ENCODE assay signal across 22 cellular contexts in the genomic region with DNA sequence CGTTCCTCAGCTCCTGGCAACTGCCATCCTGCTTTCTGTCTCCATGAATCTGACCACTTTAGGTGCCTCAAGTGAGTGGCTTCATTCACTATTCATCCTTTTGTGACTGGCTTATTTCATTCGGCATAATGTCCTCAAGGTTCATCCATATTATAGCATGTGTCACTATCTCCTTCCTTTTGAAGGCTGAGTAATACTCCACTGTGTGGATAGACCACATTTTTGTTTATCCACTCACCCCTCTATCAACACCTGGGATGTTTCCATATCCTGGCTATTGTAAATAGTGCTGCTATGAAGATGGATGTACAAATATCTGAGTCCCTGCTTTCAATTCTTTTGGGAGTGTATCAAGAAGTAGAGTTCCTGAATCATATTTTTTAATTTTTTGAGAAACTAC.
DNase-seq lines count a peak whose midpoint lies in the region; ATAC-seq, FAIRE-seq and TF ChIP-seq lines count a peak whose summit lies in the region.
"Had no signal": no experiment of that assay in that cellular context is flagged by ENCODE, and none has a peak within 500 bp of the region (broad histone marks: within the 10 kb centered on the region; RNA-seq: fewer than 3 reads in every experiment).

No MANE protein-coding gene starts in this region.

- TF ChIP-seq CTCF in PC-3 (conservative IDR thresholded peaks at IDR 0.05; ENCODE audit: low read depth, low read length) (no peak), bronchial epithelial cell (IDR thresholded peaks at IDR 0.05; ENCODE audit: insufficient read depth, low read length, severe bottlenecking) (no peak)

- DNase-seq in PC-3 (peak; percentile 29), bronchial epithelial cell (ENCODE audit: low read depth) (no peak), trophoblast cell (peak; percentile 23 to 55), left lobe of liver (ENCODE audit: low spot score) (no peak), DMS153 treated with DMSO at 0.1 percent for 48 hours (lab: John Stamatoyannopoulos, UW; ENCODE audit: unreplicated experiment) (no peak), NCI-H774 (lab: John Stamatoyannopoulos, UW) (no peak)
- DNase-seq: 8988T; ACHN; BE2C; CD4-positive, alpha-beta memory T cell; CD4-positive, CD25-positive, alpha-beta regulatory T cell; CD8-positive, alpha-beta memory T cell; COR-L47; DMS 273 treated with DMSO at 0.1 percent for 48 hours; DMS153; DMS79 treated with DMSO at 0.1 percent for 48 hours; GF-D8 had no signal

- H3K9me3 ChIP-seq in PC-3 (ENCODE audit: low read length) (no peaks in the 10 kb centered on the region), trophoblast cell (ENCODE audit: insufficient read depth, low read depth, low read length) (no peaks in the 10 kb centered on the region)
- H3K9me3 ChIP-seq: BE2C had no signal

- intact Hi-C loops in PC-3 (cut with micrococcal nuclease), result no loop called here

- no peaks in the 10 kb centered on the region for H4K20me1 ChIP-seq in PC-3 (ENCODE audit: low read length)
- H4K20me1 ChIP-seq: BLaER1 had no signal

- no peak overlapping the region for H3K9ac ChIP-seq in PC-3 (ENCODE audit: low read length)
- H3K9ac ChIP-seq in trophoblast cell (ENCODE audit: low read length), result no peak overlapping the region
- H3K9ac ChIP-seq: BLaER1 had no signal

- H2BK5ac ChIP-seq in trophoblast cell (ENCODE audit: low read depth, low read length, poor library complexity), result no peak overlapping the region

- no peaks in the 10 kb centered on the region for H3F3A ChIP-seq in PC-3 (ENCODE audit: low read length, unreplicated experiment)

- H4K91ac ChIP-seq in trophoblast cell (ENCODE audit: low read depth, low read length), result no peak overlapping the region

- H4K12ac ChIP-seq in trophoblast cell (ENCODE audit: low read depth, low read length), result no peak overlapping the region

- WGBS in trophoblast cell (ENCODE audit: extremely low coverage, insufficient coverage, insufficient read length), result no CpG with 5 or more reads among the region's 2 CpGs

- H3K18ac ChIP-seq in trophoblast cell (ENCODE audit: low read length), result no peak overlapping the region

- ATAC-seq in PC-3, result no peak
- ATAC-seq in left lobe of liver, result no peak

- H3K36me3 ChIP-seq in PC-3 (ENCODE audit: low read depth, low read length), result no peaks in the 10 kb centered on the region
- no peaks in the 10 kb centered on the region for H3K36me3 ChIP-seq in bronchial epithelial cell (ENCODE audit: control insufficient read depth, insufficient read depth, low read length)
- H3K36me3 ChIP-seq in trophoblast cell (ENCODE audit: control insufficient read depth in 1 of 2, insufficient read depth in 2 of 2, low read length in 2 of 2), result no peaks in the 10 kb centered on the region
- H3K36me3 ChIP-seq: BE2C, BLaER1 had no signal

- no peak overlapping the region for H3K27ac ChIP-seq in PC-3 (ENCODE audit: low read length)
- no peak overlapping the region for H3K27ac ChIP-seq in trophoblast cell (ENCODE audit: low read depth, low read length)
- H3K27ac ChIP-seq: BLaER1 had no signal

- H2AK5ac ChIP-seq in trophoblast cell (ENCODE audit: low read length), result no peak overlapping the region

- peaks cover 18% of the 10 kb centered on the region for H3K4me1 ChIP-seq in PC-3 (ENCODE audit: insufficient read depth, low read length)
- H3K4me1 ChIP-seq in trophoblast cell (ENCODE audit: control insufficient read depth in 1 of 2, insufficient read depth in 2 of 2, low read length in 2 of 2), result peaks cover 7 to 19% of the 10 kb centered on the region in 2 experiments
- H3K4me1 ChIP-seq: BE2C had no signal

- H2BK12ac ChIP-seq in trophoblast cell (ENCODE audit: low read length), result no peak overlapping the region

- peak; percentile 18 for FAIRE-seq in bronchial epithelial cell (lab: Jason Lieb, UNC)
- FAIRE-seq: A204.1, G401.6, GM12891, GM19239 had no signal

- CTCF ChIA-PET in PC-3 (lab: Charles Lee), result no interaction called here

- no peak overlapping the region for H2BK120ac ChIP-seq in trophoblast cell (ENCODE audit: insufficient read depth, low read length, poor library complexity)

- no peaks in the 10 kb centered on the region for H3K9me2 ChIP-seq in PC-3 (replicated peaks; ENCODE audit: low read length)

- H3K4me3 ChIP-seq in PC-3 (ENCODE audit: low read length), result no peak overlapping the region
- H3K4me3 ChIP-seq in bronchial epithelial cell (ENCODE audit: low read depth, low read length), result no peak overlapping the region
- no peak overlapping the region for H3K4me3 ChIP-seq in trophoblast cell (ENCODE audit: low read depth, low read length)
- H3K4me3 ChIP-seq: BLaER1 had no signal

- no TSS peak for BruUV-seq in PC-3 (replicated peaks; lab: Mats Ljungman, UMichigan)

- H3K4ac ChIP-seq in trophoblast cell (ENCODE audit: low read depth, low read length), result no peak overlapping the region

- H3K4me2 ChIP-seq in PC-3 (ENCODE audit: low read length) (no peak overlapping the region), trophoblast cell (ENCODE audit: low read length) (no peak overlapping the region)
- H3K4me2 ChIP-seq: BLaER1 had no signal

- POLR2A ChIA-PET in PC-3 (lab: Charles Lee; ENCODE audit: unreplicated experiment), result no interaction called here

- no peak overlapping the region for H3K23ac ChIP-seq in trophoblast cell (ENCODE audit: low read length)

- H3K27me3 ChIP-seq in PC-3 (ENCODE audit: low read length) (no peaks in the 10 kb centered on the region), bronchial epithelial cell (ENCODE audit: control insufficient read depth, insufficient read depth, low read length) (no peaks in the 10 kb centered on the region), trophoblast cell (ENCODE audit: insufficient read depth, low read length) (no peaks in the 10 kb centered on the region)
- H3K27me3 ChIP-seq: BE2C, BLaER1 had no signal

- no peak overlapping the region for H4K8ac ChIP-seq in trophoblast cell (ENCODE audit: low read depth, low read length)

- no peak overlapping the region for H2AFZ ChIP-seq in PC-3 (ENCODE audit: low read length)
- H2AFZ ChIP-seq in trophoblast cell (ENCODE audit: insufficient read depth, low read length, poor library complexity), result no peak overlapping the region

- no peaks in the 10 kb centered on the region for H3K79me2 ChIP-seq in PC-3 (ENCODE audit: low read length)
- H3K79me2 ChIP-seq in trophoblast cell (ENCODE audit: control insufficient read depth, insufficient read depth, low read length, poor library complexity), result no peaks in the 10 kb centered on the region

- no peak overlapping the region for H3K14ac ChIP-seq in trophoblast cell (ENCODE audit: low read length)

- no peaks in the 10 kb centered on the region for H3K79me1 ChIP-seq in trophoblast cell (ENCODE audit: low read length)

Comparison
In these comparisons a context has a peak if more than half of its experiments do, and no peak if none do; other contexts are left out.
1. DNase-seq: peak in PC-3 (single experiment) and trophoblast cell (2 of 2); none in bronchial epithelial cell (single experiment), left lobe of liver (single experiment), DMS153 treated with DMSO at 0.1 percent for 48 hours (single experiment) and NCI-H774 (single experiment).